In genomic region chr3:29759021-29759359, GRCh38 we compare ENCODE assay signal across 9 cellular contexts.
DNase-seq lines count a peak whose midpoint lies in the region; ATAC-seq and TF ChIP-seq lines count a peak whose summit lies in the region.
"Had no signal": no experiment of that assay in that cellular context is flagged by ENCODE, and none has a peak within 500 bp of the region (broad histone marks: within the 10 kb centered on the region; RNA-seq: fewer than 3 reads in every experiment).

No MANE protein-coding gene starts in this region.

- H3K79me1 ChIP-seq in IMR-90 (ENCODE audit: low read depth in 1 of 2, low read length in 2 of 2): peaks cover 8 to 19% of the 10 kb centered on the region in 2 experiments

- H3K9ac ChIP-seq in IMR-90 (ENCODE audit: low read depth, low read length): 0 out of 2 replicates have a peak overlapping the region, but pooled peaks have one; percentile 22

- H4K91ac ChIP-seq in IMR-90 (ENCODE audit: insufficient read depth, low read depth, low read length): peak overlapping the region; percentile 83

- H3K18ac ChIP-seq in IMR-90 (ENCODE audit: low read depth, low read length): peak overlapping the region; percentile 92

- POLR2A ChIA-PET in IMR-90 (lab: Charles Lee; ENCODE audit: unreplicated experiment): no interaction called here

- H3K4me3 Mint-ChIP-seq in CD14-positive monocyte: peak overlapping the region in 1 of 2 donors; percentile 71

- H2BK5ac ChIP-seq in IMR-90 (ENCODE audit: low read depth, low read length, poor library complexity, severe bottlenecking): peak overlapping the region; percentile 90

- peak overlapping the region; percentile 23; the same call in 1 of the 2 replicates for H3K23ac ChIP-seq in IMR-90 (ENCODE audit: low read depth, low read length)

- no peak overlapping the region for H2AK9ac ChIP-seq in IMR-90 (replicated peaks; ENCODE audit: low read depth, low read length, poor library complexity)

- H3K27ac ChIP-seq in IMR-90 (ENCODE audit: insufficient read depth, low read length) (peak overlapping the region; percentile 65; the same call in 1 of the 2 replicates), breast epithelium (peak overlapping the region; percentile 79 to 91), spleen (peak overlapping the region in 6 of 8 donors; percentile 9 to 68 (median 47))

- peak; percentile 45 for ATAC-seq in IMR-90 (ENCODE audit: low read depth)

- in situ Hi-C loops in IMR-90 (cut with MboI; ENCODE audit: low sequenced_read_pairs): no loop called here

- CTCF ChIA-PET in IMR-90 (lab: Yijun Ruan, JAX): no interaction called here

- H3K9me3 ChIP-seq in IMR-90 (ENCODE audit: control insufficient read depth, insufficient read depth, low read length): no peaks in the 10 kb centered on the region
- no peaks in the 10 kb centered on the region for H3K9me3 ChIP-seq in breast epithelium
- no peaks in the 10 kb centered on the region for H3K9me3 ChIP-seq in spleen

- H2AK5ac ChIP-seq in IMR-90 (ENCODE audit: low read depth, low read length): no peak overlapping the region

- H3K36me3 Mint-ChIP-seq in CD14-positive monocyte: no peaks in the 10 kb centered on the region

- intact Hi-C loops in IMR-90 (cut with micrococcal nuclease): loop anchor here (10.0 kb wide), 1 partner anchor 134 kb away; no protein-coding TSS in a partner anchor
- intact Hi-C loops in breast epithelium (cut with DNase I; ENCODE audit: low total_unique reads): loop anchor here (5.0 kb wide), 1 partner anchor 477 kb away; the partner anchor contains the start of gene RBMS3
- intact Hi-C loops in spleen (cut with DNase I; ENCODE audit: low total_unique reads): no loop called here
- intact Hi-C loops in CD14-positive monocyte (cut with micrococcal nuclease): no loop called here

- peak overlapping the region; percentile 72 for H3K4me2 ChIP-seq in IMR-90 (ENCODE audit: low read depth, low read length)

- peaks cover 31% of the 10 kb centered on the region for H3K4me1 Mint-ChIP-seq in CD14-positive monocyte

- no peaks in the 10 kb centered on the region for H3K27me3 ChIP-seq in IMR-90 (ENCODE audit: control insufficient read depth, insufficient read depth, low read length)
- H3K27me3 ChIP-seq in breast epithelium: no peaks in the 10 kb centered on the region
- no peaks in the 10 kb centered on the region for H3K27me3 ChIP-seq in spleen (replicated peaks in 1 of 7)

- H2BK20ac ChIP-seq in IMR-90 (ENCODE audit: low read depth, low read length): peak overlapping the region; percentile 22; the same call in 1 of the 2 replicates

- TF ChIP-seq CTCF in IMR-90 (conservative IDR thresholded peaks at IDR 0.05; ENCODE audit: low read depth, low read length) (no peak), breast epithelium (IDR thresholded peaks at IDR 0.05) (no peak), spleen (IDR thresholded peaks at IDR 0.05 in 8 of 11, conservative IDR thresholded peaks at IDR 0.05 in 3 of 11) (no peak), CD14-positive monocyte (IDR thresholded peaks at IDR 0.05) (no peak)

- no peak overlapping the region for H3K4me3 ChIP-seq in IMR-90 (ENCODE audit: insufficient read depth, low read depth, low read length)
- H3K4me3 ChIP-seq in breast epithelium: peak overlapping the region in 1 of 3 donors; percentile 12
- H3K4me3 ChIP-seq in spleen: no peak overlapping the region

- no peak overlapping the region for H2AFZ ChIP-seq in IMR-90 (replicated peaks; ENCODE audit: low read length, poor library complexity)

- H3K4me1 ChIP-seq in IMR-90 (ENCODE audit: control insufficient read depth, insufficient read depth, low read length) (peaks cover 21% of the 10 kb centered on the region), breast epithelium (peaks cover 7 to 17% of the 10 kb centered on the region in 2 donors), spleen (peaks cover 0 to 24% (median 9%) of the 10 kb centered on the region in 6 donors)

- H2BK120ac ChIP-seq in IMR-90 (ENCODE audit: low read depth, low read length): peak overlapping the region; percentile 93

- H3K27ac Mint-ChIP-seq in CD14-positive monocyte: peak overlapping the region in 3 of 7 donors; percentile 27 to 79 (median 41)

- H3K4ac ChIP-seq in IMR-90 (ENCODE audit: low read depth, low read length): peak overlapping the region; percentile 89; the same call in 1 of the 2 replicates

- H3K14ac ChIP-seq in IMR-90 (replicated peaks; ENCODE audit: low read depth, low read length): no peak overlapping the region; the same call in 1 of the 2 replicates

- H4K5ac ChIP-seq in IMR-90 (ENCODE audit: low read depth, low read length): peak overlapping the region; percentile 92

- dilution Hi-C loops in IMR-90 (cut with HindIII; ENCODE audit: low sequenced_read_pairs, unreplicated experiment): no loop called here

- H3K36me3 ChIP-seq in IMR-90 (ENCODE audit: control insufficient read depth, insufficient read depth, low read length) (no peaks in the 10 kb centered on the region), breast epithelium (no peaks in the 10 kb centered on the region), spleen (no peaks in the 10 kb centered on the region)

- no CpG with 5 or more reads among the region's 3 CpGs for WGBS in IMR-90 (ENCODE audit: extremely low coverage in 2 of 2, insufficient read length in 1 of 2), 2 experiments
- WGBS in spleen, 5 donors: 43 to 79% (median 53%) methylated on average over 3 of the region's 3 CpGs

- TF ChIP-seq RAD21 in IMR-90 (IDR thresholded peaks at IDR 0.05; ENCODE audit: low read length): no peak

- DNase-seq in IMR-90 (peak; percentile 80), breast epithelium (ENCODE audit: low spot score in 2 of 2) (no peak), kidney glomerular epithelial cell (lab: John Stamatoyannopoulos, UW) (peak; percentile 33), spleen (no peak), foreskin melanocyte (no peak), CD14-positive monocyte (ENCODE audit: low spot score) (no peak)
- no peak for DNase-seq in activated effector memory CD4-positive, alpha-beta T cell treated with anti-CD3 and anti-CD28 coated beads, Interleukin-2, amount 50 U/mL, for 16 hours
- DNase-seq in stimulated activated naive CD4-positive, alpha-beta T cell (lab: John Stamatoyannopoulos, UW): no peak
- DNase-seq: occipital lobe had no signal

- H4K20me1 ChIP-seq in IMR-90 (ENCODE audit: insufficient read depth, low read length): no peaks in the 10 kb centered on the region

- no peaks in the 10 kb centered on the region for H3K9me3 Mint-ChIP-seq in CD14-positive monocyte

- peak overlapping the region; percentile 56 to 84; a peak in 2 of 4 replicates for H4K8ac ChIP-seq in IMR-90 (ENCODE audit: low read depth in 2 of 2, low read length in 2 of 2)

- H3K9me1 ChIP-seq in IMR-90 (ENCODE audit: insufficient read depth, low read length): peaks cover 6% of the 10 kb centered on the region

- TF ChIP-seq POLR2A in IMR-90 (IDR thresholded peaks at IDR 0.05; ENCODE audit: low read depth, low read length) (no peak), breast epithelium (IDR thresholded peaks at IDR 0.05) (no peak), spleen (IDR thresholded peaks at IDR 0.05) (no peak)

- peak overlapping the region; percentile 41 for H3K56ac ChIP-seq in IMR-90 (ENCODE audit: extremely low read depth, insufficient read depth, low read length)

- 0 out of 3 replicates have a peak overlapping the region, but pooled peaks have one; percentile 67 for H2BK15ac ChIP-seq in IMR-90 (ENCODE audit: low read depth, low read length)

- H3K27me3 Mint-ChIP-seq in CD14-positive monocyte (ENCODE audit: low read depth in 3 of 3): peaks cover 0 to 4% (median 0%) of the 10 kb centered on the region in 3 donors

- BruUV-seq in IMR-90 (replicated peaks; lab: Mats Ljungman, UMichigan): no TSS peak

TF ChIP-seq in IMR-90, 13 proteins besides CTCF, POLR2A, EP300 and RAD21:
- no peak for TF ChIP-seq USF2 (IDR thresholded peaks at IDR 0.05; ENCODE audit: low read depth, low read length)
- no peak for TF ChIP-seq MXI1 (IDR thresholded peaks at IDR 0.05; ENCODE audit: borderline replicate concordance, low read depth, low read length)
- no peak for TF ChIP-seq MAZ (IDR thresholded peaks at IDR 0.05; ENCODE audit: borderline replicate concordance, low read depth, low read length)
- TF ChIP-seq ELK1 (IDR thresholded peaks at IDR 0.05; ENCODE audit: borderline replicate concordance, low read depth, low read length): no peak
- TF ChIP-seq FOS (IDR thresholded peaks at IDR 0.05; ENCODE audit: low read depth, low read length): no peak
- TF ChIP-seq RCOR1 (IDR thresholded peaks at IDR 0.05; ENCODE audit: insufficient replicate concordance, low read length): no peak
- no peak for TF ChIP-seq RFX5 (IDR thresholded peaks at IDR 0.05; ENCODE audit: low read depth, low read length)
- no peak for TF ChIP-seq MAFK (IDR thresholded peaks at IDR 0.05; ENCODE audit: low read depth, low read length)
- TF ChIP-seq CEBPB (IDR thresholded peaks at IDR 0.05; ENCODE audit: low read depth, low read length): no peak
- TF ChIP-seq CHD1 (IDR thresholded peaks at IDR 0.05; ENCODE audit: low read depth, low read length): no peak
- no peak for TF ChIP-seq BHLHE40 (IDR thresholded peaks at IDR 0.05; ENCODE audit: low read depth, low read length)
- TF ChIP-seq NFE2L2 (IDR thresholded peaks at IDR 0.05; ENCODE audit: low read depth, low read length): no peak

Comparison
In these comparisons a context has a peak if more than half of its experiments do, and no peak if none do; other contexts are left out.
1. DNase-seq: peak in IMR-90 (single experiment) and kidney glomerular epithelial cell (single experiment); none in breast epithelium (0 of 2), spleen (single experiment), activated effector memory CD4-positive, alpha-beta T cell treated with anti-CD3 and anti-CD28 coated beads, Interleukin-2, amount 50 U/mL, for 16 hours (single experiment), stimulated activated naive CD4-positive, alpha-beta T cell (0 of 6), foreskin melanocyte (single experiment) and CD14-positive monocyte (single experiment).
2. intact Hi-C loops: an anchor here in IMR-90 (10.0 kb wide) and breast epithelium (5.0 kb wide); none called in spleen and CD14-positive monocyte.
3. Peak in every context shown above with its lines, with median percentiles within 50 percentile points of each other: H3K27ac ChIP-seq.